ENCODE assay signal across 15 cellular contexts in genomic region chr17:19303367-19303776, GRCh38. TPM values are rescaled to one million over a fixed set of nuclear protein-coding genes. Genes with fewer than 3 reads are reported as not detected.
DNase-seq lines count a peak whose midpoint lies in the region; ATAC-seq, FAIRE-seq and TF ChIP-seq lines count a peak whose summit lies in the region.
"Had no signal": no experiment of that assay in that cellular context is flagged by ENCODE, and none has a peak within 500 bp of the region (broad histone marks: within the 10 kb centered on the region; RNA-seq: fewer than 3 reads in every experiment).

No MANE protein-coding gene starts in this region.

- in situ Hi-C loops in gastrocnemius medialis (cut with MboI; ENCODE audit: low sequenced_read_pairs in 4 of 4), result no loop called here

- H3K4me1 ChIP-seq in gastrocnemius medialis, result peaks cover 46 to 49% of the 10 kb centered on the region in 2 donors

- no peak overlapping the region for H3K4me3 ChIP-seq in gastrocnemius medialis
- H3K4me3 ChIP-seq: cardiac muscle cell, Peyer's patch had no signal

- peaks cover 20% of the 10 kb centered on the region for H3K4me1 Mint-ChIP-seq in activated CD4-positive, alpha-beta T cell treated with anti-CD3 and anti-CD28 coated beads for 36 hours
- H3K4me1 Mint-ChIP-seq in activated naive CD8-positive, alpha-beta T cell treated with anti-CD3 and anti-CD28 coated beads for 36 hours, result peaks cover 24% of the 10 kb centered on the region

- TF ChIP-seq CTCF in gastrocnemius medialis (IDR thresholded peaks at IDR 0.05 in 4 of 5, conservative IDR thresholded peaks at IDR 0.05 in 1 of 5), result no peak

- peaks cover 21% of the 10 kb centered on the region for H3K27me3 Mint-ChIP-seq in activated CD4-positive, alpha-beta T cell treated with anti-CD3 and anti-CD28 coated beads for 36 hours
- peaks cover 49% of the 10 kb centered on the region for H3K27me3 Mint-ChIP-seq in activated naive CD8-positive, alpha-beta T cell treated with anti-CD3 and anti-CD28 coated beads for 36 hours

- H3K36me3 Mint-ChIP-seq in activated CD4-positive, alpha-beta T cell treated with anti-CD3 and anti-CD28 coated beads for 36 hours (ENCODE audit: low read depth), result peaks cover under 1% of the 10 kb centered on the region
- H3K36me3 Mint-ChIP-seq in activated naive CD8-positive, alpha-beta T cell treated with anti-CD3 and anti-CD28 coated beads for 36 hours, result peaks cover 2% of the 10 kb centered on the region

- H3K9me3 Mint-ChIP-seq in activated CD4-positive, alpha-beta T cell treated with anti-CD3 and anti-CD28 coated beads for 36 hours (ENCODE audit: low read depth), result no peaks in the 10 kb centered on the region
- H3K9me3 Mint-ChIP-seq in activated naive CD8-positive, alpha-beta T cell treated with anti-CD3 and anti-CD28 coated beads for 36 hours, result no peaks in the 10 kb centered on the region
- H3K9me3 Mint-ChIP-seq: activated CD8-positive, alpha-beta T cell treated with anti-CD3 and anti-CD28 coated beads for 36 hours; nephron had no signal

- H3K27me3 ChIP-seq in gastrocnemius medialis, result no peaks in the 10 kb centered on the region
- H3K27me3 ChIP-seq: cardiac muscle cell, Peyer's patch had no signal

- DNase-seq in Daoy (ENCODE audit: low read depth) (peak; percentile 37), RCC 7860 (ENCODE audit: low spot score) (peak; percentile 87), left ventricle myocardium superior (no peak), gastrocnemius medialis (no peak)
- no peak for DNase-seq in activated CD4-positive, alpha-beta T cell treated with anti-CD3 and anti-CD28 coated beads for 36 hours
- DNase-seq in activated naive CD8-positive, alpha-beta T cell treated with anti-CD3 and anti-CD28 coated beads for 36 hours, result no peak
- DNase-seq: activated effector memory CD4-positive, alpha-beta T cell treated with anti-CD3 and anti-CD28 coated beads, Interleukin-2, amount 50 U/mL, for 16 hours; NCI-H226; T1000 had no signal

- H3K27ac ChIP-seq in gastrocnemius medialis, result peak overlapping the region; percentile 63 to 70 (median 70)

- peak; percentile 57 for FAIRE-seq in RCC 7860 (lab: Jason Lieb, UNC)

- ATAC-seq in left ventricle myocardium superior (peak; percentile 29), gastrocnemius medialis (peak in 1 of 2 donors; percentile 22), HG02678 (IDR thresholded peaks at IDR 0.05; ENCODE audit: unreplicated experiment) (no peak), HG02852 (IDR thresholded peaks at IDR 0.05; ENCODE audit: unreplicated experiment) (no peak)
- no peak for ATAC-seq in activated CD4-positive, alpha-beta T cell treated with anti-CD3 and anti-CD28 coated beads for 36 hours
- ATAC-seq: activated CD8-positive, alpha-beta T cell treated with anti-CD3 and anti-CD28 coated beads for 36 hours had no signal

- no peak for TF ChIP-seq POLR2A in gastrocnemius medialis (IDR thresholded peaks at IDR 0.05)

- H3K4me3 Mint-ChIP-seq in activated CD4-positive, alpha-beta T cell treated with anti-CD3 and anti-CD28 coated beads for 36 hours, result no peak overlapping the region
- H3K4me3 Mint-ChIP-seq in activated naive CD8-positive, alpha-beta T cell treated with anti-CD3 and anti-CD28 coated beads for 36 hours, result no peak overlapping the region
- H3K4me3 Mint-ChIP-seq: activated CD8-positive, alpha-beta T cell treated with anti-CD3 and anti-CD28 coated beads for 36 hours; nephron had no signal

- intact Hi-C loops in left ventricle myocardium superior (cut with micrococcal nuclease), result no loop called here
- intact Hi-C loops in gastrocnemius medialis (cut with DNase I; ENCODE audit: low total_unique reads), result no loop called here
- intact Hi-C loops in activated CD4-positive, alpha-beta T cell treated with anti-CD3 and anti-CD28 coated beads for 36 hours (cut with DNase I, micrococcal nuclease), result no loop called here

- POLR2A ChIA-PET in activated CD4-positive, alpha-beta T cell treated with anti-CD3 and anti-CD28 coated beads for 36 hours (lab: Charles Lee), result no interaction called here

- H3K36me3 ChIP-seq in gastrocnemius medialis, result no peaks in the 10 kb centered on the region
- H3K36me3 ChIP-seq: cardiac muscle cell, Peyer's patch had no signal

- H3K9me3 ChIP-seq in gastrocnemius medialis, result no peaks in the 10 kb centered on the region
- H3K9me3 ChIP-seq: Peyer's patch had no signal

- CTCF ChIA-PET in activated CD4-positive, alpha-beta T cell treated with anti-CD3 and anti-CD28 coated beads for 36 hours (lab: Charles Lee), result no interaction called here

- no peak overlapping the region for H3K27ac Mint-ChIP-seq in activated CD4-positive, alpha-beta T cell treated with anti-CD3 and anti-CD28 coated beads for 36 hours
- no peak overlapping the region for H3K27ac Mint-ChIP-seq in activated naive CD8-positive, alpha-beta T cell treated with anti-CD3 and anti-CD28 coated beads for 36 hours
- H3K27ac Mint-ChIP-seq: activated CD8-positive, alpha-beta T cell treated with anti-CD3 and anti-CD28 coated beads for 36 hours had no signal

RNA-seq across cellular contexts. Expression of gene B9D1, which starts 59.2 kb away (rescaled TPM):
- total RNA-seq in Daoy (2014; rRNA removed; shearing (Covaris generic)), result 33.8 and 42.5 TPM in 2 replicates
- 5.9 TPM for total RNA-seq in left ventricle myocardium superior
- total RNA-seq in gastrocnemius medialis, result 10 to 100 TPM in 3 of 4 donors, 1 to 10 TPM in 1; 6.5 to 16.4 (median 14.5) TPM
- 1 to 10 TPM; 7.4 to 7.8 TPM for total RNA-seq in activated CD4-positive, alpha-beta T cell treated with anti-CD3 and anti-CD28 coated beads for 36 hours
- total RNA-seq in activated naive CD8-positive, alpha-beta T cell treated with anti-CD3 and anti-CD28 coated beads for 36 hours, result 1 to 10 TPM; 4.7 to 7.3 TPM

Comparison
In these comparisons a context has a peak if more than half of its experiments do, and no peak if none do; other contexts are left out.
1. DNase-seq: peak in Daoy (single experiment) and RCC 7860 (single experiment); none in left ventricle myocardium superior (single experiment), gastrocnemius medialis (0 of 2), activated CD4-positive, alpha-beta T cell treated with anti-CD3 and anti-CD28 coated beads for 36 hours (single experiment) and activated naive CD8-positive, alpha-beta T cell treated with anti-CD3 and anti-CD28 coated beads for 36 hours (single experiment).